In genomic region chr7:100088095-100088620, GRCh38 we compare ENCODE assay signal across 8 cellular contexts. TPM values are rescaled to one million over a fixed set of nuclear protein-coding genes. Genes with fewer than 3 reads are reported as not detected.
A peak's percentile ranks its signal among the peaks of the same experiment; 100 is the strongest.
DNase-seq lines count a peak whose midpoint lies in the region; ATAC-seq and TF ChIP-seq lines count a peak whose summit lies in the region.

No MANE protein-coding gene starts in this region.

- H3K27me3 ChIP-seq in H7 (ENCODE audit: control insufficient read depth, insufficient read depth, low read length) (no peaks in the 10 kb centered on the region), WERI-Rb-1 (ENCODE audit: insufficient read depth, low read depth, severe bottlenecking) (no peaks in the 10 kb centered on the region), hepatocyte (no peaks in the 10 kb centered on the region)

- in situ Hi-C loops in KBM-7 (cut with MboI; ENCODE audit: low pct_unique_long_range_greater_than_20kb, low sequenced_read_pairs): no loop called here

- H3K36me3 ChIP-seq in H7 (replicated peaks; ENCODE audit: control insufficient read depth, insufficient read depth, low read length) (peaks cover 21% of the 10 kb centered on the region), WERI-Rb-1 (peaks cover 41% of the 10 kb centered on the region), hepatocyte (replicated peaks; ENCODE audit: insufficient read depth, low read depth) (no peaks in the 10 kb centered on the region)

- WGBS in hepatocyte (ENCODE audit: low lambda C conversion rate, missing lambda C conversion rate): 86% methylated on average over 11 of the region's 11 CpGs

- no peaks in the 10 kb centered on the region for H3K9me3 ChIP-seq in WERI-Rb-1 (ENCODE audit: severe bottlenecking)
- H3K9me3 ChIP-seq in hepatocyte (ENCODE audit: low read depth): no peaks in the 10 kb centered on the region

- TF ChIP-seq CTCF in WERI-Rb-1 (IDR thresholded peaks at IDR 0.05; ENCODE audit: low read depth, low read length) (no peak), hepatocyte (IDR thresholded peaks at IDR 0.05; ENCODE audit: poor library complexity) (no peak)

- H3K9me3 Mint-ChIP-seq in stimulated activated effector memory CD8-positive, alpha-beta T cell treated with anti-CD3 and anti-CD28 coated beads, Interleukin-12 subunit alpha, Interleukin-12 subunit beta, amount 100 ng/mL, for 72 hours: no peaks in the 10 kb centered on the region

- DNase-seq in H7 (no peak), WERI-Rb-1 (no peak), hepatocyte (ENCODE audit: low spot score) (no peak), KBM-7 (no peak), hippocampal formation (lab: John Stamatoyannopoulos, UW) (no peak), hepatic stellate cell (ENCODE audit: low spot score) (no peak)
- no peak for DNase-seq in stimulated activated effector memory CD8-positive, alpha-beta T cell treated with anti-CD3 and anti-CD28 coated beads, Interleukin-12 subunit alpha, Interleukin-12 subunit beta, amount 100 ng/mL, for 72 hours (ENCODE audit: low spot score in 2 of 2)

- H3K4me2 ChIP-seq in hepatocyte: peak overlapping the region; percentile 87

- H3K4me1 Mint-ChIP-seq in stimulated activated effector memory CD8-positive, alpha-beta T cell treated with anti-CD3 and anti-CD28 coated beads, Interleukin-12 subunit alpha, Interleukin-12 subunit beta, amount 100 ng/mL, for 72 hours: peaks cover 25% of the 10 kb centered on the region

- peak overlapping the region; percentile 91 for H2AFZ ChIP-seq in hepatocyte

- H3K27ac Mint-ChIP-seq in stimulated activated effector memory CD8-positive, alpha-beta T cell treated with anti-CD3 and anti-CD28 coated beads, Interleukin-12 subunit alpha, Interleukin-12 subunit beta, amount 100 ng/mL, for 72 hours: peak overlapping the region; percentile 91

- no peaks in the 10 kb centered on the region for H4K20me1 ChIP-seq in hepatocyte (ENCODE audit: insufficient read depth, poor library complexity, severe bottlenecking)

- no peaks in the 10 kb centered on the region for H3K9me2 ChIP-seq in hepatocyte (replicated peaks; ENCODE audit: insufficient read depth)

- peaks cover 15% of the 10 kb centered on the region for H3K79me2 ChIP-seq in hepatocyte

- H3K4me3 Mint-ChIP-seq in stimulated activated effector memory CD8-positive, alpha-beta T cell treated with anti-CD3 and anti-CD28 coated beads, Interleukin-12 subunit alpha, Interleukin-12 subunit beta, amount 100 ng/mL, for 72 hours: peak overlapping the region; percentile 87

- peak overlapping the region; percentile 94 for H3K4me3 ChIP-seq in H7 (ENCODE audit: insufficient read depth, low read depth, low read length)
- H3K4me3 ChIP-seq in WERI-Rb-1 (ENCODE audit: low read depth, low read length): peak overlapping the region; percentile 93
- H3K4me3 ChIP-seq in hepatocyte: peak overlapping the region; percentile 70

- H3K36me3 Mint-ChIP-seq in stimulated activated effector memory CD8-positive, alpha-beta T cell treated with anti-CD3 and anti-CD28 coated beads, Interleukin-12 subunit alpha, Interleukin-12 subunit beta, amount 100 ng/mL, for 72 hours: peaks cover 60% of the 10 kb centered on the region

- ATAC-seq in stimulated activated effector memory CD8-positive, alpha-beta T cell treated with anti-CD3 and anti-CD28 coated beads, Interleukin-12 subunit alpha, Interleukin-12 subunit beta, amount 100 ng/mL, for 72 hours: peak; percentile 2
- ATAC-seq in HG03460 (IDR thresholded peaks at IDR 0.05; ENCODE audit: unreplicated experiment): no peak

- H3K27ac ChIP-seq in WERI-Rb-1 (peak overlapping the region; percentile 95), hepatocyte (peak overlapping the region; percentile 91)

- peaks cover 20% of the 10 kb centered on the region for H3K4me1 ChIP-seq in hepatocyte (ENCODE audit: insufficient read depth)

RNA-seq across cellular contexts. Expression of gene COPS6, which starts 0.6 kb away (rescaled TPM):
- total RNA-seq in H7 (2014; rRNA removed; shearing (Covaris generic)): 51.8 and 59.6 TPM in 2 replicates
- 41.9 and 53.7 TPM in 2 replicates for total RNA-seq in hepatocyte
- polyA plus RNA-seq in hepatocyte: 161 and 163 TPM in 2 replicates

RNA-seq across cellular contexts. Expression of gene ZNF3, which starts 6.6 kb away (rescaled TPM):
- 40.8 and 51.0 TPM in 2 replicates for total RNA-seq in H7 (2014; rRNA removed; shearing (Covaris generic))
- 30.1 and 35.6 TPM in 2 replicates for total RNA-seq in hepatocyte
- polyA plus RNA-seq in hepatocyte: 20.7 and 28.3 TPM in 2 replicates

RNA-seq across cellular contexts. Expression of gene MCM7, which starts 13.0 kb away (rescaled TPM):
- total RNA-seq in H7 (2014; rRNA removed; shearing (Covaris generic)): 363 and 383 TPM in 2 replicates
- total RNA-seq in hepatocyte: 39.0 and 42.1 TPM in 2 replicates
- 49.3 and 57.5 TPM in 2 replicates for polyA plus RNA-seq in hepatocyte

RNA-seq across cellular contexts. Expression of gene AP4M1, which starts 13.3 kb away (rescaled TPM):
- total RNA-seq in H7 (2014; rRNA removed; shearing (Covaris generic)): 15.1 and 23.3 TPM in 2 replicates
- total RNA-seq in hepatocyte: 13.0 and 22.8 TPM in 2 replicates
- polyA plus RNA-seq in hepatocyte: 17.4 and 22.0 TPM in 2 replicates

RNA-seq across cellular contexts. Expression of gene TAF6, which starts 31.0 kb away (rescaled TPM):
- total RNA-seq in H7 (2014; rRNA removed; shearing (Covaris generic)): 104 and 106 TPM in 2 replicates
- total RNA-seq in hepatocyte: 13.3 and 29.2 TPM in 2 replicates
- 44.2 and 44.3 TPM in 2 replicates for polyA plus RNA-seq in hepatocyte
